In genomic region chr2:105612049-105612448, GRCh38 we compare ENCODE assay signal across 1 cellular context.
TF ChIP-seq lines count a peak whose summit lies in the region.

No MANE protein-coding gene starts in this region.

TF ChIP-seq in H1, 55 proteins besides CTCF, POLR2A, EP300 and RAD21 (continued from another document):
- no peak for TF ChIP-seq JUN (IDR thresholded peaks at IDR 0.05; ENCODE audit: low read depth, low read length)
TF ChIP-seq in H1: peak in this region for 0.
